ENCODE assay signal across 9 cellular contexts in genomic region chr12:8996682-8997405, GRCh38. TPM values are rescaled to one million over a fixed set of nuclear protein-coding genes. Genes with fewer than 3 reads are reported as not detected.
DNase-seq lines count a peak whose midpoint lies in the region; ATAC-seq and TF ChIP-seq lines count a peak whose summit lies in the region.
"Had no signal": no experiment of that assay in that cellular context is flagged by ENCODE, and none has a peak within 500 bp of the region (broad histone marks: within the 10 kb centered on the region; RNA-seq: fewer than 3 reads in every experiment).

No MANE protein-coding gene starts in this region.

- no peaks in the 10 kb centered on the region for H3K36me3 Mint-ChIP-seq in activated CD4-positive, alpha-beta T cell treated with anti-CD3 and anti-CD28 coated beads, Interleukin-2, amount 10 ng/mL, durations not matched to agents 24 days and 14 days (ENCODE audit: low read depth)
- peaks cover 0 to 36% (median 14%) of the 10 kb centered on the region in 5 donors for H3K36me3 Mint-ChIP-seq in naive thymus-derived CD4-positive, alpha-beta T cell
- no peaks in the 10 kb centered on the region for H3K36me3 Mint-ChIP-seq in progenitor cell of endocrine pancreas (ENCODE audit: insufficient read depth)
- H3K36me3 Mint-ChIP-seq: brain had no signal

- POLR2A ChIA-PET in naive thymus-derived CD4-positive, alpha-beta T cell (lab: Charles Lee), result interaction anchor here (0.7 to 2.0 kb wide), 7 partner anchors 9 to 46 kb away, joined by 3 to 13 read pairs (median 5); no protein-coding TSS in a partner anchor
- POLR2A ChIA-PET in RWPE1 (lab: Yijun Ruan, JAX; ENCODE audit: low non-redundant PET), result no interaction called here

- no peaks in the 10 kb centered on the region for H3K9me3 ChIP-seq in naive thymus-derived CD4-positive, alpha-beta T cell (ENCODE audit: control insufficient read depth in 2 of 3, low read length in 3 of 3)

- CTCF ChIA-PET in naive thymus-derived CD4-positive, alpha-beta T cell (lab: Charles Lee), result interaction anchor here (1.1 kb wide), 1 partner anchor 40 kb away, joined by 5 read pairs; no protein-coding TSS in a partner anchor
- CTCF ChIA-PET in RWPE1 (lab: Yijun Ruan, JAX), result no interaction called here

- no peaks in the 10 kb centered on the region for H3K9me3 Mint-ChIP-seq in activated CD4-positive, alpha-beta T cell treated with anti-CD3 and anti-CD28 coated beads, Interleukin-2, amount 10 ng/mL, durations not matched to agents 24 days and 14 days
- H3K9me3 Mint-ChIP-seq in naive thymus-derived CD4-positive, alpha-beta T cell, result no peaks in the 10 kb centered on the region
- H3K9me3 Mint-ChIP-seq in progenitor cell of endocrine pancreas (ENCODE audit: low read depth), result no peaks in the 10 kb centered on the region
- H3K9me3 Mint-ChIP-seq: brain had no signal

- DNase-seq in AG20443 (ENCODE audit: low spot score) (peak; percentile 16), RWPE1 (ENCODE audit: low spot score) (no peak), progenitor cell of endocrine pancreas (ENCODE audit: low spot score, unreplicated experiment) (no peak), NCI-H446 treated with DMSO at 0.1 percent for 48 hours (lab: John Stamatoyannopoulos, UW) (no peak)
- peak; percentile 70 for DNase-seq in activated CD4-positive, alpha-beta T cell treated with anti-CD3 and anti-CD28 coated beads, Interleukin-2, amount 10 ng/mL, durations not matched to agents 24 days and 14 days
- peak in 1 of 9 donors; percentile 28 for DNase-seq in naive thymus-derived CD4-positive, alpha-beta T cell

- no peaks in the 10 kb centered on the region for H3K27me3 ChIP-seq in naive thymus-derived CD4-positive, alpha-beta T cell (ENCODE audit: control insufficient read depth in 2 of 2, insufficient read depth in 2 of 2, low read length in 2 of 2)

- intact Hi-C loops in activated CD4-positive, alpha-beta T cell treated with anti-CD3 and anti-CD28 coated beads, Interleukin-2, amount 10 ng/mL, durations not matched to agents 24 days and 14 days (cut with micrococcal nuclease), result loop anchor here (1.0 to 2.0 kb wide), 4 partner anchors 14 to 48 kb away; partner anchors contain the start of gene M6PR
- intact Hi-C loops in naive thymus-derived CD4-positive, alpha-beta T cell (cut with micrococcal nuclease), result loop anchor here (1.0 to 2.0 kb wide), 5 partner anchors 10 to 46 kb away; no protein-coding TSS in a partner anchor

- peaks cover 18% of the 10 kb centered on the region for H3K27me3 Mint-ChIP-seq in activated CD4-positive, alpha-beta T cell treated with anti-CD3 and anti-CD28 coated beads, Interleukin-2, amount 10 ng/mL, durations not matched to agents 24 days and 14 days
- peaks cover 0 to 3% (median 0%) of the 10 kb centered on the region in 5 donors for H3K27me3 Mint-ChIP-seq in naive thymus-derived CD4-positive, alpha-beta T cell
- H3K27me3 Mint-ChIP-seq in progenitor cell of endocrine pancreas, result no peaks in the 10 kb centered on the region
- H3K27me3 Mint-ChIP-seq: brain had no signal

- no peak overlapping the region for H3K27ac ChIP-seq in naive thymus-derived CD4-positive, alpha-beta T cell (ENCODE audit: low read depth, low read length)
- no peak overlapping the region for H3K27ac ChIP-seq in RWPE1

- peaks cover 0 to 3% (median 0%) of the 10 kb centered on the region in 3 experiments for H3K36me3 ChIP-seq in naive thymus-derived CD4-positive, alpha-beta T cell (ENCODE audit: control insufficient read depth in 2 of 3, insufficient read depth in 3 of 3, low read length in 3 of 3)

- H3K4me3 Mint-ChIP-seq in activated CD4-positive, alpha-beta T cell treated with anti-CD3 and anti-CD28 coated beads, Interleukin-2, amount 10 ng/mL, durations not matched to agents 24 days and 14 days, result no peak overlapping the region
- peak overlapping the region in 8 of 10 donors; percentile 11 to 77 (median 33) for H3K4me3 Mint-ChIP-seq in naive thymus-derived CD4-positive, alpha-beta T cell
- no peak overlapping the region for H3K4me3 Mint-ChIP-seq in progenitor cell of endocrine pancreas (ENCODE audit: low read depth)
- H3K4me3 Mint-ChIP-seq: brain had no signal

- ATAC-seq in GM19025 (IDR thresholded peaks at IDR 0.05; ENCODE audit: low read depth, unreplicated experiment) (peak; percentile 95), HG03064 (IDR thresholded peaks at IDR 0.05; ENCODE audit: low read depth, unreplicated experiment) (peak; percentile 83)
- ATAC-seq in naive thymus-derived CD4-positive, alpha-beta T cell, result peak; percentile 65

- peaks cover 35 to 44% of the 10 kb centered on the region in 2 donors for H3K4me1 ChIP-seq in naive thymus-derived CD4-positive, alpha-beta T cell (ENCODE audit: control insufficient read depth in 2 of 2, insufficient read depth in 2 of 2, low read length in 2 of 2)

- peaks cover 15% of the 10 kb centered on the region for H3K4me1 Mint-ChIP-seq in activated CD4-positive, alpha-beta T cell treated with anti-CD3 and anti-CD28 coated beads, Interleukin-2, amount 10 ng/mL, durations not matched to agents 24 days and 14 days
- H3K4me1 Mint-ChIP-seq in naive thymus-derived CD4-positive, alpha-beta T cell, result peaks cover 20 to 80% (median 62%) of the 10 kb centered on the region in 7 donors
- no peaks in the 10 kb centered on the region for H3K4me1 Mint-ChIP-seq in progenitor cell of endocrine pancreas (ENCODE audit: low read depth)
- H3K4me1 Mint-ChIP-seq: brain had no signal

- H3K4me3 ChIP-seq in naive thymus-derived CD4-positive, alpha-beta T cell (ENCODE audit: low read length), result peak overlapping the region; percentile 25

- H3K27ac Mint-ChIP-seq in activated CD4-positive, alpha-beta T cell treated with anti-CD3 and anti-CD28 coated beads, Interleukin-2, amount 10 ng/mL, durations not matched to agents 24 days and 14 days, result no peak overlapping the region
- peak overlapping the region in 8 of 9 donors; percentile 1 to 87 (median 60) for H3K27ac Mint-ChIP-seq in naive thymus-derived CD4-positive, alpha-beta T cell
- H3K27ac Mint-ChIP-seq in progenitor cell of endocrine pancreas, result no peak overlapping the region
- H3K27ac Mint-ChIP-seq: brain had no signal

- TF ChIP-seq CTCF in RWPE1 (conservative IDR thresholded peaks at IDR 0.05; ENCODE audit: low read depth) (no peak), progenitor cell of endocrine pancreas (IDR thresholded peaks at IDR 0.05; ENCODE audit: unreplicated experiment) (no peak)

RNA-seq across cellular contexts. Expression of gene KLRG1, which starts 7.5 kb away (rescaled TPM):
- 0.71 and 0.84 TPM in 2 replicates for total RNA-seq in activated CD4-positive, alpha-beta T cell treated with anti-CD3 and anti-CD28 coated beads, Interleukin-2, amount 10 ng/mL, durations not matched to agents 24 days and 14 days
- total RNA-seq in naive thymus-derived CD4-positive, alpha-beta T cell, result 10 to 100 TPM in 3 of 5 experiments, 1 to 10 TPM in 2; 2.8 to 43.8 (median 26.9) TPM
- polyA plus RNA-seq in naive thymus-derived CD4-positive, alpha-beta T cell, result 10 to 100 TPM; 11.7 to 18.0 TPM
- 7.4 and 8.0 TPM in 2 replicates for total RNA-seq in progenitor cell of endocrine pancreas

RNA-seq across cellular contexts. Expression of gene M6PR, which starts 47.4 kb away (rescaled TPM):
- 160 and 167 TPM in 2 replicates for total RNA-seq in activated CD4-positive, alpha-beta T cell treated with anti-CD3 and anti-CD28 coated beads, Interleukin-2, amount 10 ng/mL, durations not matched to agents 24 days and 14 days
- total RNA-seq in naive thymus-derived CD4-positive, alpha-beta T cell, result 100 to 1,000 TPM; 123 to 195 (median 176) TPM
- 100 to 1,000 TPM; 239 to 248 TPM for polyA plus RNA-seq in naive thymus-derived CD4-positive, alpha-beta T cell
- 189 and 200 TPM in 2 replicates for total RNA-seq in progenitor cell of endocrine pancreas

Comparison
In these comparisons a context has a peak if more than half of its experiments do, and no peak if none do; other contexts are left out.
1. DNase-seq: peak in AG20443 (single experiment) and activated CD4-positive, alpha-beta T cell treated with anti-CD3 and anti-CD28 coated beads, Interleukin-2, amount 10 ng/mL, durations not matched to agents 24 days and 14 days (single experiment); none in RWPE1 (single experiment), progenitor cell of endocrine pancreas (single experiment) and NCI-H446 treated with DMSO at 0.1 percent for 48 hours (single experiment).
2. H3K27ac Mint-ChIP-seq: peak in naive thymus-derived CD4-positive, alpha-beta T cell (8 of 9); none in activated CD4-positive, alpha-beta T cell treated with anti-CD3 and anti-CD28 coated beads, Interleukin-2, amount 10 ng/mL, durations not matched to agents 24 days and 14 days (single experiment) and progenitor cell of endocrine pancreas (single experiment).
3. H3K4me3 Mint-ChIP-seq: peak in naive thymus-derived CD4-positive, alpha-beta T cell (8 of 10); none in activated CD4-positive, alpha-beta T cell treated with anti-CD3 and anti-CD28 coated beads, Interleukin-2, amount 10 ng/mL, durations not matched to agents 24 days and 14 days (single experiment) and progenitor cell of endocrine pancreas (single experiment).
4. Peak in every context shown above with its lines, with median percentiles within 50 percentile points of each other: ATAC-seq.